ENCODE assay signal across 9 cellular contexts in genomic region chr14:73943083-73943482, GRCh38. TPM values are rescaled to one million over a fixed set of nuclear protein-coding genes. Genes with fewer than 3 reads are reported as not detected.
DNase-seq lines count a peak whose midpoint lies in the region; ATAC-seq, FAIRE-seq and TF ChIP-seq lines count a peak whose summit lies in the region.
"Had no signal": no experiment of that assay in that cellular context is flagged by ENCODE, and none has a peak within 500 bp of the region (broad histone marks: within the 10 kb centered on the region; RNA-seq: fewer than 3 reads in every experiment).

No MANE protein-coding gene starts in this region.

- peaks cover 16% of the 10 kb centered on the region for H3K36me3 Mint-ChIP-seq in memory B cell
- H3K36me3 Mint-ChIP-seq in H9 (ENCODE audit: insufficient read depth in 1 of 3, low read depth in 3 of 3) = no peaks in the 10 kb centered on the region

- H3K27me3 Mint-ChIP-seq in memory B cell = no peaks in the 10 kb centered on the region
- H3K27me3 Mint-ChIP-seq in H9 (ENCODE audit: low read depth) = peaks cover 11% of the 10 kb centered on the region

- no peak for FAIRE-seq in bronchial epithelial cell (lab: Jason Lieb, UNC)
- FAIRE-seq: GM12892 had no signal

- no peaks in the 10 kb centered on the region for H3K23me2 ChIP-seq in H9 (ENCODE audit: insufficient read length, low read depth, low read length, poor library complexity, severe bottlenecking)

- H3K27me3 ChIP-seq in BLaER1 = no peaks in the 10 kb centered on the region
- H3K27me3 ChIP-seq in bronchial epithelial cell (ENCODE audit: control insufficient read depth, insufficient read depth, low read length) = no peaks in the 10 kb centered on the region
- H3K27me3 ChIP-seq in H9 (ENCODE audit: insufficient read depth, low read length) = no peaks in the 10 kb centered on the region

- H3K4me2 ChIP-seq in BLaER1 = peak overlapping the region; percentile 16; the same call in 1 of the 2 replicates
- no peak overlapping the region for H3K4me2 ChIP-seq in H9 (ENCODE audit: insufficient read depth, insufficient read length, low read length)

- WGBS in H9 (ENCODE audit: extremely low coverage, insufficient read length, low lambda C conversion rate) = no CpG with 5 or more reads among the region's 4 CpGs

- no peak overlapping the region for H4K5ac ChIP-seq in H9 (ENCODE audit: insufficient read length, low read depth, low read length)

- in situ Hi-C loops in KBM-7 (cut with MboI; ENCODE audit: low pct_unique_long_range_greater_than_20kb, low sequenced_read_pairs) = no loop called here

- no peak overlapping the region for H3K23ac ChIP-seq in H9 (ENCODE audit: insufficient read length, low read depth, low read length)

- H2BK120ac ChIP-seq in H9 (ENCODE audit: low read depth, low read length, poor library complexity, severe bottlenecking) = no peak overlapping the region

- H3K79me2 ChIP-seq in H9 (ENCODE audit: insufficient read depth, low read length) = no peaks in the 10 kb centered on the region

- H3T11ph ChIP-seq in H9 (ENCODE audit: low read length) = no peak overlapping the region

- H3K9ac ChIP-seq in BLaER1 (no peak overlapping the region), H9 (ENCODE audit: extremely low read depth, insufficient read length, low read length) (no peak overlapping the region)

- H3K4me1 Mint-ChIP-seq in memory B cell (no peaks in the 10 kb centered on the region), H9 (no peaks in the 10 kb centered on the region)

- H2BK20ac ChIP-seq in H9 (ENCODE audit: low read depth, low read length, poor library complexity, severe bottlenecking) = no peak overlapping the region

- DNase-seq in KBM-7 = peak; percentile 93
- DNase-seq in bronchial epithelial cell (ENCODE audit: low read depth) = peak; percentile 77
- DNase-seq in memory B cell (ENCODE audit: low spot score in 2 of 2) = no peak
- DNase-seq in NCI-H526 (lab: John Stamatoyannopoulos, UW) = no peak
- no peak for DNase-seq in H9
- DNase-seq in NCI-H146 (lab: John Stamatoyannopoulos, UW) = no peak
- DNase-seq in NCI-H2081 treated with DMSO at 0.1 percent for 48 hours (lab: John Stamatoyannopoulos, UW) = no peak

- no peak overlapping the region for H3K56ac ChIP-seq in H9 (ENCODE audit: insufficient read length, low read depth, low read length)

- H4K20me1 ChIP-seq in BLaER1 = no peaks in the 10 kb centered on the region
- H4K20me1 ChIP-seq in H9 (ENCODE audit: control insufficient read depth, insufficient read depth, insufficient read length) = no peaks in the 10 kb centered on the region

- H2BK15ac ChIP-seq in H9 (ENCODE audit: low read depth, low read length) = no peak overlapping the region

- H3K36me3 ChIP-seq in BLaER1 (no peaks in the 10 kb centered on the region), bronchial epithelial cell (ENCODE audit: control insufficient read depth, insufficient read depth, low read length) (peaks cover 4% of the 10 kb centered on the region)

- ATAC-seq in memory B cell (ENCODE audit: low read depth) = no peak

- no peak overlapping the region for H4K8ac ChIP-seq in H9 (replicated peaks; ENCODE audit: insufficient read length, low read depth, low read length)

- H2AFZ ChIP-seq in H9 (ENCODE audit: low read length) = no peak overlapping the region

- TF ChIP-seq CTCF in bronchial epithelial cell (IDR thresholded peaks at IDR 0.05; ENCODE audit: insufficient read depth, low read length, severe bottlenecking) (no peak), H9 (conservative IDR thresholded peaks at IDR 0.05) (no peak)

- no peaks in the 10 kb centered on the region for H3K9me3 ChIP-seq in BLaER1
- no peaks in the 10 kb centered on the region for H3K9me3 ChIP-seq in H9 (ENCODE audit: control insufficient read depth, low read depth, low read length)

- no peak overlapping the region for H3K4me3 ChIP-seq in BLaER1
- H3K4me3 ChIP-seq in bronchial epithelial cell (ENCODE audit: low read depth, low read length) = no peak overlapping the region

- no peaks in the 10 kb centered on the region for H3K79me1 ChIP-seq in H9 (ENCODE audit: insufficient read depth, low read depth, low read length, poor library complexity, severe bottlenecking)

- H3K27ac ChIP-seq in BLaER1 (no peak overlapping the region), H9 (ENCODE audit: insufficient read length, low read depth, low read length) (no peak overlapping the region)

- no peak overlapping the region for H3K18ac ChIP-seq in H9 (ENCODE audit: insufficient read length, low read depth, low read length)

- H3K4me3 Mint-ChIP-seq in memory B cell (no peak overlapping the region), H9 (no peak overlapping the region)

- H3K4ac ChIP-seq in H9 (ENCODE audit: low read depth, low read length) = no peak overlapping the region

- H3K4me1 ChIP-seq in BLaER1 = peaks cover 8% of the 10 kb centered on the region; the same call in 1 of the 2 replicates
- no peaks in the 10 kb centered on the region for H3K4me1 ChIP-seq in H9 (ENCODE audit: insufficient read depth, low read length)

- no peak overlapping the region for H2BK12ac ChIP-seq in H9 (ENCODE audit: insufficient read length, low read depth, low read length)

- H2AK5ac ChIP-seq in H9 (ENCODE audit: insufficient read length, low read length) = no peak overlapping the region

- H4K91ac ChIP-seq in H9 (ENCODE audit: insufficient read length, low read depth, low read length) = no peak overlapping the region

- no peak overlapping the region for H2BK5ac ChIP-seq in H9 (ENCODE audit: insufficient read length, low read length)

- no peak overlapping the region for H3K14ac ChIP-seq in H9 (ENCODE audit: insufficient read depth, low read length)

- no peaks in the 10 kb centered on the region for H3K9me3 Mint-ChIP-seq in memory B cell
- no peaks in the 10 kb centered on the region for H3K9me3 Mint-ChIP-seq in H9

- H3K27ac Mint-ChIP-seq in memory B cell (peak overlapping the region; percentile 6), H9 (no peak overlapping the region; a peak in 1 of 7 replicates)

RNA-seq across cellular contexts. Expression of gene FAM161B, which starts 6.8 kb away (rescaled TPM):
- total RNA-seq in bronchial epithelial cell = 1.5 and 1.6 TPM in 2 replicates
- 0.79 and 0.92 TPM in 2 replicates for total RNA-seq in H9 (2021)

RNA-seq across cellular contexts. Expression of gene COQ6, which starts 7.0 kb away (rescaled TPM):
- total RNA-seq in bronchial epithelial cell (13.4 and 18.8 TPM in 2 replicates), H9 (2021) (12.0 and 15.4 TPM in 2 replicates)

RNA-seq across cellular contexts. Expression of gene ZNF410, which starts 56.4 kb away (rescaled TPM):
- total RNA-seq in bronchial epithelial cell (126 and 131 TPM in 2 replicates), H9 (2021) (24.5 and 28.1 TPM in 2 replicates)

Comparison
In these comparisons a context has a peak if more than half of its experiments do, and no peak if none do; other contexts are left out.
1. DNase-seq: peak in KBM-7 (single experiment) and bronchial epithelial cell (single experiment); none in memory B cell (0 of 2), NCI-H526 (0 of 2), H9 (single experiment), NCI-H146 (single experiment) and NCI-H2081 treated with DMSO at 0.1 percent for 48 hours (single experiment).